1 cellular context compared by ENCODE assay signal in genomic region chr7:4699897-4700296, GRCh38.
TF ChIP-seq lines count a peak whose summit lies in the region.

No MANE protein-coding gene starts in this region.

TF ChIP-seq in IMR-90, 13 proteins besides CTCF, POLR2A, EP300 and RAD21 (continued from another document):
- TF ChIP-seq MAZ (IDR thresholded peaks at IDR 0.05; ENCODE audit: borderline replicate concordance, low read depth, low read length): no peak
- TF ChIP-seq CEBPB (IDR thresholded peaks at IDR 0.05; ENCODE audit: low read depth, low read length): no peak
- no peak for TF ChIP-seq RCOR1 (IDR thresholded peaks at IDR 0.05; ENCODE audit: insufficient replicate concordance, low read length)
- no peak for TF ChIP-seq RFX5 (IDR thresholded peaks at IDR 0.05; ENCODE audit: low read depth, low read length)
